Comparison of ENCODE assay signal across 1 cellular context in genomic region chr3:149626671-149627070, GRCh38.
TF ChIP-seq lines count a peak whose summit lies in the region.

No MANE protein-coding gene starts in this region.

TF ChIP-seq in H1, 55 proteins besides CTCF, POLR2A, EP300 and RAD21:
- no peak for TF ChIP-seq ATF3 (IDR thresholded peaks at IDR 0.05; ENCODE audit: insufficient read depth, low read depth, low read length)
- no peak for TF ChIP-seq CREB1 (IDR thresholded peaks at IDR 0.05)
- TF ChIP-seq HDAC6 (IDR thresholded peaks at IDR 0.05; ENCODE audit: low read depth, low read length), result no peak
- TF ChIP-seq NANOG (IDR thresholded peaks at IDR 0.05; ENCODE audit: insufficient read depth, low read depth, low read length, poor library complexity, severe bottlenecking), result no peak
- no peak for TF ChIP-seq JUND (IDR thresholded peaks at IDR 0.05; ENCODE audit: low read length)
- TF ChIP-seq CBX8 (IDR thresholded peaks at IDR 0.05; ENCODE audit: borderline replicate concordance, low read depth, low read length), result no peak
- no peak for TF ChIP-seq SIRT6 (IDR thresholded peaks at IDR 0.05; ENCODE audit: low read length)
- no peak for TF ChIP-seq PHF8 (conservative IDR thresholded peaks at IDR 0.05; ENCODE audit: low read depth, low read length)
- no peak for TF ChIP-seq EGR1 (IDR thresholded peaks at IDR 0.05; ENCODE audit: borderline replicate concordance, low read depth, low read length)
- TF ChIP-seq GABPA (IDR thresholded peaks at IDR 0.05; ENCODE audit: borderline replicate concordance, insufficient read depth, low read length), result no peak
- TF ChIP-seq SIN3A (conservative IDR thresholded peaks at IDR 0.05 in 1 of 2, IDR thresholded peaks at IDR 0.05 in 1 of 2; ENCODE audit: low read depth in 1 of 2, low read length in 2 of 2), result no peak
- TF ChIP-seq CBX5 (IDR thresholded peaks at IDR 0.05; ENCODE audit: low read depth, low read length), result no peak
- no peak for TF ChIP-seq POU5F1 (IDR thresholded peaks at IDR 0.05; ENCODE audit: low read depth, low read length)
